In the genomic region with DNA sequence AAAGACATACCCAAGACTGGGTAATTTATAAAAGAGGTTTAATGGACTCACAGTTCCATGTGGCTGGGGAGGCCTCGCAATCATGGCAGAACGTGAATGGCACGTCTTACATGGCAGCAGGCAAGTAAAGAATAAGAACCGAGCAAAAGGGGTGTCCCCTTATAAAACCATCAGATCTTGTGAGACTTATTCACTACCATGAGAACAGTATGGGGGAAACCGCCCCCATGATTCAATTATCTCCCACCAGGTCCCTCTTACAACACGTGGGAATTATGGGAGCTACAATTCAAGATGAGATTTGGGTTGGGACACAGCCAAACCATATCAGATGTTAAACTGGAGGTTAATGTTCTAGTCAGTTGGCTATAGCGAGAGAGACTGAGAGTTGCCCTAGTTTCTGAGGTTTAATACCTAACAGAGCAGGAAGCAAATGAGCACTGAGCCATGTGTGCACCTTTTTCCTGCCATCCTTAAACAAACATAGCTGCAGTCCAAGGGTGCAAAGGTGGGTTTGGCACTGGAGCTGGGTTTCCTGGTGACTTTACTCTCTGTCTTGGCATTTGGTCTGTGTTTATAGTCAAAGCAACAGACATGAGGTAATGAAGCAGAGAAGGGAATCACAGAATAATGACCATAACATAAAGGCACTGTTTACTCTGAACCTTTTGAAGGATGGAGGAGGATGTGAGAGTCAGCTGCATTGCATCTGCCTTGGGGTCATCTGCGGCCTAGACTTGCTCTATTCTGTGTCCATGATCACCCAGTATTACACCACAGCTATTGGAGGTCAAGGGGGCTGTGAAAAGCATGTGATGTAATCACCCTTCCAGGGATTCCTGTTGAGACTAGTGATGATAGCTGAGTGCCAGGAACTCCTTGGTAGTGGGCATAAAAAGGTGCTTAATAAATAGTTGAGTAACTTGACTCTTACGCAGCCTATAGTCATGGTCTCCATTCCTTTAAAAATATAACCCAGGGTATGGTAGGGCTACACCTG, we compare ENCODE assay signal across 12 cellular contexts.
A peak's percentile ranks its signal among the peaks of the same experiment; 100 is the strongest.
DNase-seq lines count a peak whose midpoint lies in the region; ATAC-seq and TF ChIP-seq lines count a peak whose summit lies in the region.
"Had no signal": no experiment of that assay in that cellular context is flagged by ENCODE, and none has a peak within 500 bp of the region (broad histone marks: within the 10 kb centered on the region; RNA-seq: fewer than 3 reads in every experiment).

No MANE protein-coding gene starts in this region.

- no peak for TF ChIP-seq CTCF in right lobe of liver (IDR thresholded peaks at IDR 0.05)

- POLR2A ChIA-PET in naive thymus-derived CD8-positive, alpha-beta T cell (lab: Charles Lee) = no interaction called here

- peak; percentile 65 for DNase-seq in DMS153 treated with DMSO at 0.1 percent for 48 hours (lab: John Stamatoyannopoulos, UW; ENCODE audit: unreplicated experiment)
- DNase-seq in astrocyte of the hippocampus (ENCODE audit: low read depth, low spot score) = peak; percentile 67
- peak; percentile 58 to 89 (median 77) for DNase-seq in right lobe of liver
- DNase-seq in activated T-cell treated with anti-CD3 and anti-CD28 coated beads, Interleukin-2, amount 50 U/mL, for 24 hours = no peak
- no peak for DNase-seq in NCI-H510A treated with DMSO at 0.1 percent for 48 hours (lab: John Stamatoyannopoulos, UW)
- DNase-seq in activated CD4-positive, alpha-beta T cell treated with anti-CD3 and anti-CD28 coated beads for 4 hours = no peak
- DNase-seq in naive thymus-derived CD8-positive, alpha-beta T cell = no peak
- DNase-seq: stimulated activated CD4-positive, alpha-beta T cell treated with anti-CD3 and anti-CD28 coated beads, Interleukin-12 subunit alpha, Interleukin-12 subunit beta, amount 100 ng/mL, for 4 hours had no signal

- H3K27me3 ChIP-seq in right lobe of liver = no peaks in the 10 kb centered on the region
- H3K27me3 ChIP-seq: ascending aorta, thyroid gland had no signal

- H3K4me1 ChIP-seq in right lobe of liver = peaks cover 0 to 37% (median 12%) of the 10 kb centered on the region in 4 donors

- H3K36me3 ChIP-seq in right lobe of liver = no peaks in the 10 kb centered on the region
- H3K36me3 ChIP-seq: ascending aorta, thyroid gland had no signal

- H3K27ac Mint-ChIP-seq in activated T-cell treated with anti-CD3 and anti-CD28 coated beads, Interleukin-2, amount 50 U/mL, for 24 hours = no peak overlapping the region
- no peak overlapping the region for H3K27ac Mint-ChIP-seq in naive thymus-derived CD8-positive, alpha-beta T cell

- peak overlapping the region; percentile 79 to 91 (median 80) for H3K27ac ChIP-seq in right lobe of liver
- H3K27ac ChIP-seq: HL-60, thyroid gland had no signal

- H3K36me3 Mint-ChIP-seq in activated T-cell treated with anti-CD3 and anti-CD28 coated beads, Interleukin-2, amount 50 U/mL, for 24 hours (ENCODE audit: low read depth) = no peaks in the 10 kb centered on the region
- no peaks in the 10 kb centered on the region for H3K36me3 Mint-ChIP-seq in naive thymus-derived CD8-positive, alpha-beta T cell

- ATAC-seq in HG03135 (IDR thresholded peaks at IDR 0.05; ENCODE audit: unreplicated experiment) = peak; percentile 90
- peak; percentile 83 to 94 (median 90) for ATAC-seq in right lobe of liver
- ATAC-seq in naive thymus-derived CD8-positive, alpha-beta T cell = no peak

- intact Hi-C loops in right lobe of liver (cut with DNase I) = no loop called here

- peak; percentile 26 for TF ChIP-seq POLR2A in right lobe of liver (IDR thresholded peaks at IDR 0.05)

- H3K4me3 Mint-ChIP-seq in activated T-cell treated with anti-CD3 and anti-CD28 coated beads, Interleukin-2, amount 50 U/mL, for 24 hours = no peak overlapping the region
- no peak overlapping the region for H3K4me3 Mint-ChIP-seq in naive thymus-derived CD8-positive, alpha-beta T cell

- no peak overlapping the region for H3K4me3 ChIP-seq in right lobe of liver
- H3K4me3 ChIP-seq: ascending aorta, thyroid gland had no signal

- no peaks in the 10 kb centered on the region for H3K9me3 Mint-ChIP-seq in activated T-cell treated with anti-CD3 and anti-CD28 coated beads, Interleukin-2, amount 50 U/mL, for 24 hours
- peaks cover 0 to 4% (median 0%) of the 10 kb centered on the region in 9 donors for H3K9me3 Mint-ChIP-seq in naive thymus-derived CD8-positive, alpha-beta T cell

- 35% methylated on average over 8 of the region's 9 CpGs for WGBS in right lobe of liver (ENCODE audit: insufficient coverage, low coverage, low lambda C conversion rate, missing lambda C conversion rate)

- H3K9me3 ChIP-seq in right lobe of liver = no peaks in the 10 kb centered on the region
- H3K9me3 ChIP-seq: ascending aorta, thyroid gland had no signal

- H3K4me1 Mint-ChIP-seq in activated T-cell treated with anti-CD3 and anti-CD28 coated beads, Interleukin-2, amount 50 U/mL, for 24 hours (ENCODE audit: low read depth) = no peaks in the 10 kb centered on the region
- H3K4me1 Mint-ChIP-seq in naive thymus-derived CD8-positive, alpha-beta T cell = peaks cover 0 to 6% (median 2%) of the 10 kb centered on the region in 4 donors

- no peaks in the 10 kb centered on the region for H3K27me3 Mint-ChIP-seq in activated T-cell treated with anti-CD3 and anti-CD28 coated beads, Interleukin-2, amount 50 U/mL, for 24 hours
- H3K27me3 Mint-ChIP-seq in naive thymus-derived CD8-positive, alpha-beta T cell = no peaks in the 10 kb centered on the region

Comparison
In these comparisons a context has a peak if more than half of its experiments do, and no peak if none do; other contexts are left out.
1. DNase-seq: peak in DMS153 treated with DMSO at 0.1 percent for 48 hours (single experiment), astrocyte of the hippocampus (single experiment) and right lobe of liver (3 of 3); none in activated T-cell treated with anti-CD3 and anti-CD28 coated beads, Interleukin-2, amount 50 U/mL, for 24 hours (single experiment), NCI-H510A treated with DMSO at 0.1 percent for 48 hours (single experiment), activated CD4-positive, alpha-beta T cell treated with anti-CD3 and anti-CD28 coated beads for 4 hours (0 of 2) and naive thymus-derived CD8-positive, alpha-beta T cell (0 of 10).
2. ATAC-seq: peak in HG03135 (single experiment) and right lobe of liver (4 of 4); none in naive thymus-derived CD8-positive, alpha-beta T cell (0 of 2).